ENCODE assay signal across 1 cellular context in genomic region chr1:104706631-104707147, GRCh38.
TF ChIP-seq lines count a peak whose summit lies in the region.

No MANE protein-coding gene starts in this region.

TF ChIP-seq in WTC11, 78 proteins besides CTCF, POLR2A, EP300 and RAD21 (continued from another document):
- TF ChIP-seq MLX (CRISPR knock-in tag; IDR thresholded peaks at IDR 0.05) (no peak), ZNF317 (CRISPR knock-in tag; IDR thresholded peaks at IDR 0.05; ENCODE audit: borderline replicate concordance, low read depth) (no peak), SOX15 (CRISPR knock-in tag; IDR thresholded peaks at IDR 0.05) (no peak)
TF ChIP-seq in WTC11: peak in this region for 0.
